35 cellular contexts compared by ENCODE assay signal in the genomic region with DNA sequence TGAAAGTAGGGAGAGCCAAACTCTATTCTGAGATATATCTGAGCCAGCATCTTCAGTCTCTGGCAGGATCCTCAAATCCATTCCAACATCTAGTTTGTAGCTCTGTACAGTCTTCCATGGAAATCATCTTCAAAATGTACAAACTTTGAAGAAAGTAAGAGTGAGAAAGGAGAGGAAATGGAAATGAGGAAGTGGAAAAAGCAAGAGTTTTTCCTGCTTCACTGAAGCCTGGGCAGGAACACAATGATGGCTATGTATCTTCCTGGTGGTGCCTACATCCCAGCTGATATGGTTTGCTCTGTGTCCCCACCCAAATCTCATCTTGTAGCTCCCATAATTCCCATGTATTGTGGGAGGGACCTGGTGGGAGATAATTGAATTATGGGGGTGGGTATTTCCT.
"Had no signal": no experiment of that assay in that cellular context is flagged by ENCODE, and none has a peak within 500 bp of the region (broad histone marks: within the 10 kb centered on the region; RNA-seq: fewer than 3 reads in every experiment).

No MANE protein-coding gene starts in this region.

- H3K4me3 ChIP-seq: adrenal gland, body of pancreas, esophagus muscularis mucosa, gastrocnemius medialis, heart left ventricle had no signal

- H3K9me3 ChIP-seq: adrenal gland, body of pancreas, esophagus muscularis mucosa, gastrocnemius medialis had no signal

- H3K27me3 ChIP-seq: adrenal gland, body of pancreas, esophagus muscularis mucosa, foreskin keratinocyte, gastrocnemius medialis, heart left ventricle had no signal

- ATAC-seq: activated CD4-positive, alpha-beta T cell treated with anti-CD3 and anti-CD28 coated beads for 36 hours; activated CD8-positive, alpha-beta memory T cell treated with anti-CD3 and anti-CD28 coated beads, Interleukin-2, amount 10 ng/mL, durations not matched to agents 7 days and 5 days; activated CD8-positive, alpha-beta T cell treated with anti-CD3 and anti-CD28 coated beads, Interleukin-2, amount 10 ng/mL, durations not matched to agents 7 days and 5 days; activated naive CD8-positive, alpha-beta T cell treated with anti-CD3 and anti-CD28 coated beads, Interleukin-2, amount 50 U/mL, for 24 hours; body of pancreas; effector memory CD8-positive, alpha-beta T cell; foreskin keratinocyte; gastrocnemius medialis; heart left ventricle had no signal

- H3K4me3 Mint-ChIP-seq: activated CD4-positive, alpha-beta memory T cell treated with anti-CD3 and anti-CD28 coated beads for 36 hours; activated CD4-positive, alpha-beta T cell treated with anti-CD3 and anti-CD28 coated beads for 36 hours; activated CD4-positive, alpha-beta T cell treated with anti-CD3 and anti-CD28 coated beads, Interleukin-2, amount 10 ng/mL, durations not matched to agents 24 days and 14 days; activated CD8-positive, alpha-beta memory T cell treated with anti-CD3 and anti-CD28 coated beads, Interleukin-2, amount 10 ng/mL, durations not matched to agents 7 days and 5 days; activated CD8-positive, alpha-beta T cell treated with anti-CD3 and anti-CD28 coated beads, Interleukin-2, amount 10 ng/mL, durations not matched to agents 7 days and 5 days; activated naive CD4-positive, alpha-beta T cell treated with anti-CD3 and anti-CD28 coated beads for 36 hours; activated naive CD4-positive, alpha-beta T cell treated with anti-CD3 and anti-CD28 coated beads, Interleukin-2, amount 50 U/mL, for 24 hours; activated naive CD8-positive, alpha-beta T cell treated with anti-CD3 and anti-CD28 coated beads for 36 hours; activated naive CD8-positive, alpha-beta T cell treated with anti-CD3 and anti-CD28 coated beads, Interleukin-2, amount 50 U/mL, for 24 hours; activated T-helper 1 cell treated with anti-CD3 and anti-CD28 coated beads, Interleukin-12 subunit alpha, Interleukin-12 subunit beta, Interleukin-2, Interleukin-4 antibody, amounts not matched to agents 30 ng/mL and 10 ng/mL and 1 ng/mL, durations not matched to agents 14 hours and 24 hours and 36 hours; effector memory CD8-positive, alpha-beta T cell; T-helper 2 cell treated with Interferon-gamma antibody and Interleukin-4, amounts not matched to agents 5 μg/mL and 100 μg/mL, for 36 hours had no signal

- H3K27ac ChIP-seq: adrenal gland, body of pancreas, esophagus muscularis mucosa, foreskin keratinocyte, gastrocnemius medialis, heart left ventricle had no signal

- DNase-seq: activated CD4-positive, alpha-beta memory T cell treated with anti-CD3 and anti-CD28 coated beads for 36 hours; activated CD4-positive, alpha-beta T cell treated with anti-CD3 and anti-CD28 coated beads for 36 hours; activated CD4-positive, alpha-beta T cell treated with anti-CD3 and anti-CD28 coated beads, Interleukin-2, amount 10 ng/mL, durations not matched to agents 24 days and 14 days; activated CD4-positive, CD25-positive, alpha-beta regulatory T cell; activated CD4-positive, CD25-positive, alpha-beta regulatory T cell treated with anti-CD3 and anti-CD28 coated beads, Interleukin-2, amount 50 U/mL, for 72 hours; activated CD8-positive, alpha-beta memory T cell treated with anti-CD3 and anti-CD28 coated beads, Interleukin-2, amount 10 ng/mL, durations not matched to agents 7 days and 5 days; activated CD8-positive, alpha-beta memory T cell treated with anti-CD3 and anti-CD28 coated beads, Interleukin-2, amount 50 U/mL, for 4 hours; activated CD8-positive, alpha-beta T cell treated with anti-CD3 and anti-CD28 coated beads, Interleukin-2, amount 10 ng/mL, durations not matched to agents 7 days and 5 days; activated effector memory CD4-positive, alpha-beta T cell treated with anti-CD3 and anti-CD28 coated beads, Interleukin-2, amount 50 U/mL, for 16 hours; activated naive CD4-positive, alpha-beta T cell treated with anti-CD3 and anti-CD28 coated beads for 36 hours; activated naive CD8-positive, alpha-beta T cell treated with anti-CD3 and anti-CD28 coated beads for 36 hours; activated naive CD8-positive, alpha-beta T cell treated with anti-CD3 and anti-CD28 coated beads, Interleukin-2, amount 50 U/mL, for 24 hours; activated T-cell treated with anti-CD3 and anti-CD28 coated beads, Interleukin-2, amount 50 U/mL, for 1 hour; activated T-cell treated with anti-CD3 and anti-CD28 coated beads, Interleukin-2, amount 50 U/mL, for 48 hours; adrenal gland; amygdala; aorta; body of pancreas; caudate nucleus; cortex of kidney; dermis blood vessel endothelial cell; effector CD4-positive, alpha-beta T cell; effector memory CD8-positive, alpha-beta T cell; erythroblast; foreskin keratinocyte; gastrocnemius medialis; glutamatergic neuron; heart left ventricle; T1000 had no signal

- FAIRE-seq: colon had no signal

- H3K27me3 Mint-ChIP-seq: activated CD4-positive, alpha-beta memory T cell treated with anti-CD3 and anti-CD28 coated beads for 36 hours; activated CD4-positive, alpha-beta T cell treated with anti-CD3 and anti-CD28 coated beads for 36 hours; activated CD4-positive, alpha-beta T cell treated with anti-CD3 and anti-CD28 coated beads, Interleukin-2, amount 10 ng/mL, durations not matched to agents 24 days and 14 days; activated CD8-positive, alpha-beta memory T cell treated with anti-CD3 and anti-CD28 coated beads, Interleukin-2, amount 10 ng/mL, durations not matched to agents 7 days and 5 days; activated naive CD8-positive, alpha-beta T cell treated with anti-CD3 and anti-CD28 coated beads for 36 hours; activated naive CD8-positive, alpha-beta T cell treated with anti-CD3 and anti-CD28 coated beads, Interleukin-2, amount 50 U/mL, for 24 hours had no signal

- H3K36me3 ChIP-seq: adrenal gland, esophagus muscularis mucosa, gastrocnemius medialis, heart left ventricle had no signal

- H3K4me1 ChIP-seq: foreskin keratinocyte had no signal

- H3K27ac Mint-ChIP-seq: activated CD4-positive, alpha-beta memory T cell treated with anti-CD3 and anti-CD28 coated beads for 36 hours; activated CD4-positive, alpha-beta T cell treated with anti-CD3 and anti-CD28 coated beads for 36 hours; activated CD4-positive, alpha-beta T cell treated with anti-CD3 and anti-CD28 coated beads, Interleukin-2, amount 10 ng/mL, durations not matched to agents 24 days and 14 days; activated CD8-positive, alpha-beta memory T cell treated with anti-CD3 and anti-CD28 coated beads, Interleukin-2, amount 10 ng/mL, durations not matched to agents 7 days and 5 days; activated CD8-positive, alpha-beta T cell treated with anti-CD3 and anti-CD28 coated beads, Interleukin-2, amount 10 ng/mL, durations not matched to agents 7 days and 5 days; activated naive CD4-positive, alpha-beta T cell treated with anti-CD3 and anti-CD28 coated beads for 36 hours; activated naive CD4-positive, alpha-beta T cell treated with anti-CD3 and anti-CD28 coated beads, Interleukin-2, amount 50 U/mL, for 24 hours; activated naive CD8-positive, alpha-beta T cell treated with anti-CD3 and anti-CD28 coated beads for 36 hours; activated naive CD8-positive, alpha-beta T cell treated with anti-CD3 and anti-CD28 coated beads, Interleukin-2, amount 50 U/mL, for 24 hours; activated T-helper 1 cell treated with anti-CD3 and anti-CD28 coated beads, Interleukin-12 subunit alpha, Interleukin-12 subunit beta, Interleukin-2, Interleukin-4 antibody, amounts not matched to agents 30 ng/mL and 10 ng/mL and 1 ng/mL, durations not matched to agents 14 hours and 24 hours and 36 hours; activated T-helper 2 cell treated with anti-CD3 and anti-CD28 coated beads, Interferon-gamma antibody, Interleukin-2, Interleukin-4, amounts not matched to agents 10 μg/mL and 5 μg/mL and 100 μg/mL, durations not matched to agents 14 hours and 24 hours and 36 hours; effector memory CD8-positive, alpha-beta T cell; T-helper 2 cell treated with Interferon-gamma antibody and Interleukin-4, amounts not matched to agents 5 μg/mL and 100 μg/mL, for 36 hours had no signal
